ENCODE assay signal across 11 cellular contexts in the genomic region with DNA sequence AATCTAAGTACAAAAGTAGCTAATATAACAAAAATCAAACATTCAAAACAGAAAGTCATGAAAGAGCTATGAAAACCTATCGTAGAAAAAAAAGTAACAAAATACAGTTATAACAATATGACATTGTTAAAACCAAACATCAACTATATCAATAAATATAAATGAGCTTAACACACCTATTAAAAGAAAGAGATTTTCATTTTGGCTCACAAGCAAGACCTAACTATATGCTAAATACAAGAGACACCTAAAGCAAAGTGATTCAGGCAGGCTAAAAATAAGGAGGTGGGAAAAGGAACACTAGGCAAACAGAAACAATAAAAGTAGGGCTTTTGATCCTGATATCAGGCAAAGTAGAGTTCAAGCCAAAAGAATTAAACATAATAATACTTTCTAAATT.
"Had no signal": no experiment of that assay in that cellular context is flagged by ENCODE, and none has a peak within 500 bp of the region (broad histone marks: within the 10 kb centered on the region; RNA-seq: fewer than 3 reads in every experiment).

No MANE protein-coding gene starts in this region.

- H2AFZ ChIP-seq: GM23248, GM23338 had no signal

- H3K27ac ChIP-seq: GM23248 had no signal

- H3K4me2 ChIP-seq: GM23338 had no signal

- H3K4me3 ChIP-seq: GM23248, GM23338, HAP-1 had no signal

- ATAC-seq: GM23338, HCT116 had no signal

- H3K9ac ChIP-seq: GM23248 had no signal

- DNase-seq: GM23248, GOT3, H7, H9, HCEC 1CT, HFFc6 had no signal

- FAIRE-seq: H1, H54 had no signal
